Comparison of ENCODE assay signal across 17 cellular contexts in the genomic region with DNA sequence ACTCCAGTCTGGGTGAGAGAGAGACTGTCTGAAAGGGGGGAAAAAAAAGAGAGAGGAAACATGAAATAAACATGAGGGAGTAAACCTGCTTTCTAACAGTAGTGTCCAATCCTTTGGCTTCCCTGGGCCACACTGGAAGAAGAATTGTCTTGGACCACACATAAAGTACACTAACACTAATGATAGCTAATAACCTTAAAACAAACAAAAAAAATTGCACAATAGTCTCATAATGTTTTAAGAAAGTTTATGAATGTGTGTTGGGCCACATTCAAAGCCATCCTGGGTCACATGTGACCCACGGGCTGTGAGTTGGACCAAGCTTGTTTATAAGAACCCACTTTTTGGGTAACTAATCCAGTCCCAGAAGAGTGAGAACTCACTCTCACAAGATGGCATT. TPM values are rescaled to one million over a fixed set of nuclear protein-coding genes. Genes with fewer than 3 reads are reported as not detected.
DNase-seq lines count a peak whose midpoint lies in the region; ATAC-seq and TF ChIP-seq lines count a peak whose summit lies in the region.
"Had no signal": no experiment of that assay in that cellular context is flagged by ENCODE, and none has a peak within 500 bp of the region (broad histone marks: within the 10 kb centered on the region; RNA-seq: fewer than 3 reads in every experiment).

No MANE protein-coding gene starts in this region.

- H3K4me3 ChIP-seq in ACC112 (ENCODE audit: low read depth, low read length) (no peak overlapping the region), mesenchymal stem cell (ENCODE audit: insufficient read depth in 1 of 2, low read depth in 1 of 2, low read length in 2 of 2) (no peak overlapping the region), breast epithelium (no peak overlapping the region)
- H3K4me3 ChIP-seq in CD4-positive, alpha-beta memory T cell (ENCODE audit: low read length in 2 of 2), result no peak overlapping the region
- H3K4me3 ChIP-seq: suprapubic skin had no signal

- H3K79me1 ChIP-seq in mesenchymal stem cell (replicated peaks; ENCODE audit: low read length, poor library complexity, severe bottlenecking), result peaks cover 6% of the 10 kb centered on the region

- H3K4me1 Mint-ChIP-seq in CD4-positive, alpha-beta memory T cell, result peaks cover 33 to 71% (median 52%) of the 10 kb centered on the region in 4 donors

- CTCF ChIA-PET in CD4-positive, alpha-beta memory T cell (lab: Charles Lee; ENCODE audit: partially characterized antibody), result interaction anchor here (1.5 kb wide), 1 partner anchor 8 kb away, joined by 4 read pairs; no protein-coding TSS in a partner anchor

- H3K9me3 ChIP-seq in CD4-positive, alpha-beta memory T cell (ENCODE audit: control insufficient read depth in 1 of 2, low read length in 2 of 2), result no peaks in the 10 kb centered on the region
- H3K9me3 ChIP-seq in mesenchymal stem cell (ENCODE audit: control insufficient read depth, low read length) (no peaks in the 10 kb centered on the region), breast epithelium (no peaks in the 10 kb centered on the region)
- H3K9me3 ChIP-seq: SK-N-SH, suprapubic skin had no signal

- peak overlapping the region in 1 of 2 experiments; percentile 8 for H3K18ac ChIP-seq in mesenchymal stem cell (ENCODE audit: low read depth in 1 of 2, low read length in 2 of 2)

- no peak overlapping the region for H4K8ac ChIP-seq in mesenchymal stem cell (ENCODE audit: low read length)

- H3K4me3 Mint-ChIP-seq in CD4-positive, alpha-beta memory T cell, result peak overlapping the region in 4 of 8 donors; percentile 7 to 64 (median 38)

- H3K27me3 Mint-ChIP-seq in CD4-positive, alpha-beta memory T cell, result no peaks in the 10 kb centered on the region
- H3K27me3 Mint-ChIP-seq: dendritic cell treated with granulocyte-macrophage colony-stimulating factor and Interleukin-4, amounts not matched to agents 40 ng/mL and 50 ng/mL, for 4 days had no signal

- H3K27ac Mint-ChIP-seq in CD4-positive, alpha-beta memory T cell, result peak overlapping the region in 5 of 7 donors; percentile 15 to 67 (median 58)

- no peak for TF ChIP-seq POLR2A in breast epithelium (IDR thresholded peaks at IDR 0.05)

- no peak for ATAC-seq in HG02981 (IDR thresholded peaks at IDR 0.05; ENCODE audit: unreplicated experiment)

- H4K91ac ChIP-seq in mesenchymal stem cell (ENCODE audit: low read length), result no peak overlapping the region

- H3K36me3 Mint-ChIP-seq in CD4-positive, alpha-beta memory T cell, result peaks cover 1 to 13% of the 10 kb centered on the region in 2 donors

- no peak overlapping the region for H3K14ac ChIP-seq in mesenchymal stem cell (ENCODE audit: low read length in 2 of 2)

- H3K4me2 ChIP-seq in mesenchymal stem cell (ENCODE audit: low read length, poor library complexity, severe bottlenecking), result no peak overlapping the region

- no peak overlapping the region for H2BK120ac ChIP-seq in mesenchymal stem cell (ENCODE audit: low read depth, low read length)

- H3K4me1 ChIP-seq in ACC112 (ENCODE audit: control insufficient read depth, insufficient read depth, low read length, unreplicated experiment) (peaks cover 8% of the 10 kb centered on the region), mesenchymal stem cell (ENCODE audit: control insufficient read depth, insufficient read depth, low read depth, low read length) (peaks cover 3% of the 10 kb centered on the region), breast epithelium (no peaks in the 10 kb centered on the region)
- peaks cover 35% of the 10 kb centered on the region for H3K4me1 ChIP-seq in CD4-positive, alpha-beta memory T cell (ENCODE audit: insufficient read depth, low read length)

- DNase-seq in CD4-positive, alpha-beta memory T cell, result no peak
- peak; percentile 12 for DNase-seq in mesenchymal stem cell
- DNase-seq in SKM-1 (lab: John Stamatoyannopoulos, UW; ENCODE audit: unreplicated experiment), result no peak
- DNase-seq in germinal center (ENCODE audit: low spot score), result no peak
- DNase-seq in breast epithelium (ENCODE audit: low spot score in 2 of 2), result no peak
- DNase-seq: activated gamma-delta T cell; AML-193; erythroblast; NCI-H1930; OCI-M1; SK-N-SH; stimulated activated CD4-positive, alpha-beta T cell treated with anti-CD3 and anti-CD28 coated beads, Interleukin-1b, Interleukin-23, amount 100 ng/mL, for 48 hours had no signal

- H3K23ac ChIP-seq in mesenchymal stem cell (ENCODE audit: low read length in 2 of 2), result no peak overlapping the region

- H3K27me3 ChIP-seq in ACC112 (ENCODE audit: insufficient read depth, low read length) (no peaks in the 10 kb centered on the region), mesenchymal stem cell (ENCODE audit: control insufficient read depth in 1 of 2, insufficient read depth in 1 of 2, low read length in 2 of 2) (no peaks in the 10 kb centered on the region), breast epithelium (no peaks in the 10 kb centered on the region)
- no peaks in the 10 kb centered on the region for H3K27me3 ChIP-seq in CD4-positive, alpha-beta memory T cell (ENCODE audit: insufficient read depth, low read length)
- H3K27me3 ChIP-seq: suprapubic skin had no signal

- H3K4ac ChIP-seq in mesenchymal stem cell (ENCODE audit: low read depth in 1 of 2, low read length in 2 of 2), result no peak overlapping the region

- H2BK5ac ChIP-seq in mesenchymal stem cell (ENCODE audit: low read depth, low read length, poor library complexity, severe bottlenecking), result no peak overlapping the region

- peak overlapping the region; percentile 5; the same call in 1 of the 2 replicates for H3K27ac ChIP-seq in ACC112 (ENCODE audit: low read depth, low read length)
- H3K27ac ChIP-seq in CD4-positive, alpha-beta memory T cell (ENCODE audit: low read depth, low read length), result no peak overlapping the region
- peak overlapping the region; percentile 7; the same call in 1 of the 2 replicates for H3K27ac ChIP-seq in VCaP
- no peak overlapping the region for H3K27ac ChIP-seq in mesenchymal stem cell (ENCODE audit: low read length, poor library complexity, severe bottlenecking)
- no peak overlapping the region for H3K27ac ChIP-seq in breast epithelium
- H3K27ac ChIP-seq: suprapubic skin had no signal

- POLR2A ChIA-PET in CD4-positive, alpha-beta memory T cell (lab: Charles Lee; ENCODE audit: partially characterized antibody), result no interaction called here

- TF ChIP-seq CTCF in VCaP (conservative IDR thresholded peaks at IDR 0.05) (no peak), breast epithelium (IDR thresholded peaks at IDR 0.05) (no peak)

- H2BK12ac ChIP-seq in mesenchymal stem cell (ENCODE audit: low read length in 2 of 2), result no peak overlapping the region

- intact Hi-C loops in CD4-positive, alpha-beta memory T cell (cut with micrococcal nuclease), result no loop called here
- intact Hi-C loops in breast epithelium (cut with DNase I; ENCODE audit: low total_unique reads), result no loop called here

- no peak overlapping the region for H2AK5ac ChIP-seq in mesenchymal stem cell (ENCODE audit: low read length, severe bottlenecking)

- no peaks in the 10 kb centered on the region for H3K9me3 Mint-ChIP-seq in CD4-positive, alpha-beta memory T cell
- H3K9me3 Mint-ChIP-seq: dendritic cell treated with granulocyte-macrophage colony-stimulating factor and Interleukin-4, amounts not matched to agents 40 ng/mL and 50 ng/mL, for 4 days had no signal

- no peak overlapping the region for H2BK15ac ChIP-seq in mesenchymal stem cell (ENCODE audit: low read depth, poor library complexity, severe bottlenecking)

- H2AFZ ChIP-seq in ACC112 (ENCODE audit: low read length, unreplicated experiment) (no peak overlapping the region), mesenchymal stem cell (ENCODE audit: low read depth, low read length) (no peak overlapping the region)

- no peaks in the 10 kb centered on the region for H3K36me3 ChIP-seq in ACC112 (ENCODE audit: insufficient read depth, low read length)
- no peaks in the 10 kb centered on the region for H3K36me3 ChIP-seq in CD4-positive, alpha-beta memory T cell (ENCODE audit: insufficient read depth, low read length)
- H3K36me3 ChIP-seq in mesenchymal stem cell (ENCODE audit: control insufficient read depth in 1 of 2, insufficient read depth in 2 of 2, low read depth in 1 of 2, low read length in 2 of 2), result peaks cover 0 to 3% of the 10 kb centered on the region in 2 experiments
- H3K36me3 ChIP-seq in breast epithelium, result no peaks in the 10 kb centered on the region
- H3K36me3 ChIP-seq: suprapubic skin had no signal

- no peak overlapping the region for H3K9ac ChIP-seq in mesenchymal stem cell (ENCODE audit: low read length)
- H3K9ac ChIP-seq: SK-N-SH had no signal

- WGBS in mesenchymal stem cell, result 97% methylated on average over 1 of the region's 1 CpG

- peaks cover 79% of the 10 kb centered on the region for H3K79me2 ChIP-seq in ACC112 (ENCODE audit: control insufficient read depth, insufficient read depth, low read length, unreplicated experiment)

RNA-seq across cellular contexts. Expression of a gene that starts 30.3 kb away (rescaled TPM):
- 10 to 100 TPM; 96.9 to 97.6 TPM for total RNA-seq in CD4-positive, alpha-beta memory T cell
- 10 to 100 TPM; 27.4 to 56.6 TPM for polyA plus RNA-seq in CD4-positive, alpha-beta memory T cell
- 25.3 TPM for polyA plus RNA-seq in mesenchymal stem cell (2013, experiment 1 of 2)
- polyA plus RNA-seq in mesenchymal stem cell (2013, experiment 2 of 2), result 25.6 TPM
- 100 to 1,000 TPM in 1 of 3 donors, 10 to 100 TPM in 2; 69.9 to 106 (median 82.9) TPM for total RNA-seq in breast epithelium

Comparison
In these comparisons a context has a peak if more than half of its experiments do, and no peak if none do; other contexts are left out.
1. H3K27ac ChIP-seq: peak in ACC112 (single experiment) and VCaP (single experiment); none in CD4-positive, alpha-beta memory T cell (single experiment), mesenchymal stem cell (single experiment) and breast epithelium (0 of 2).